ENCODE assay signal across 18 cellular contexts in genomic region chr3:150055332-150055731, GRCh38.
DNase-seq lines count a peak whose midpoint lies in the region; ATAC-seq and TF ChIP-seq lines count a peak whose summit lies in the region.
"Had no signal": no experiment of that assay in that cellular context is flagged by ENCODE, and none has a peak within 500 bp of the region (broad histone marks: within the 10 kb centered on the region; RNA-seq: fewer than 3 reads in every experiment).

No MANE protein-coding gene starts in this region.

- ATAC-seq in lung (ENCODE audit: insufficient read depth, low FRiP score) (no peak), GM21737 (IDR thresholded peaks at IDR 0.05; ENCODE audit: unreplicated experiment) (no peak), HG03280 (IDR thresholded peaks at IDR 0.05; ENCODE audit: unreplicated experiment) (no peak)
- ATAC-seq: Right ventricle myocardium inferior had no signal

- WGBS in lung, 2 donors = 87 to 93% methylated on average over 6 of the region's 6 CpGs
- WGBS in stomach, 5 donors = 63 to 85% (median 71%) methylated on average over 6 of the region's 6 CpGs

- no peak for TF ChIP-seq POLR2A in stomach (IDR thresholded peaks at IDR 0.05)

- no peak overlapping the region for H3K4me3 ChIP-seq in lung
- H3K4me3 ChIP-seq in stomach = no peak overlapping the region
- H3K4me3 ChIP-seq: BLaER1, SJSA1 had no signal

- H3K27ac ChIP-seq in lung (ENCODE audit: low read depth in 1 of 2, low read length in 1 of 2) = no peak overlapping the region
- H3K27ac ChIP-seq in stomach = no peak overlapping the region
- H3K27ac ChIP-seq: BLaER1, SJSA1 had no signal

- H3K36me3 ChIP-seq in lung (ENCODE audit: control insufficient read depth in 2 of 2, insufficient read depth in 2 of 2, low read length in 2 of 2) = no peaks in the 10 kb centered on the region
- H3K36me3 ChIP-seq in stomach = no peaks in the 10 kb centered on the region
- H3K36me3 ChIP-seq: BLaER1, SJSA1 had no signal

- intact Hi-C loops in stomach (cut with DNase I; ENCODE audit: low total_unique reads) = no loop called here

- H3K27me3 ChIP-seq in lung (ENCODE audit: control insufficient read depth, insufficient read depth) = no peaks in the 10 kb centered on the region
- H3K27me3 ChIP-seq in stomach = no peaks in the 10 kb centered on the region
- H3K27me3 ChIP-seq: BLaER1, SJSA1 had no signal

- TF ChIP-seq CTCF in lung (IDR thresholded peaks at IDR 0.05; ENCODE audit: control extremely low read depth, extremely low read depth) (no peak), stomach (IDR thresholded peaks at IDR 0.05) (no peak)

- H3K4me1 ChIP-seq in lung (ENCODE audit: control insufficient read depth in 2 of 2, insufficient read depth in 2 of 2, low read length in 2 of 2) (no peaks in the 10 kb centered on the region), stomach (no peaks in the 10 kb centered on the region)
- H3K4me1 ChIP-seq: SJSA1 had no signal

- no peak for TF ChIP-seq EP300 in stomach (IDR thresholded peaks at IDR 0.05)

- DNase-seq in DMS53 (lab: John Stamatoyannopoulos, UW) (peak; percentile 46), DMS53 treated with DMSO at 0.1 percent for 48 hours (lab: John Stamatoyannopoulos, UW; ENCODE audit: unreplicated experiment) (peak; percentile 3), NCI-H510A (lab: John Stamatoyannopoulos, UW) (peak; percentile 45), lung (ENCODE audit: low spot score) (peak; percentile 10), stomach (no peak)
- DNase-seq: CD4-positive, alpha-beta T cell; COR-L47; Karpas-422; MV-4-11; NCI-H1105 treated with DMSO at 0.1 percent for 48 hours; NCI-H1930; NCI-H774; T-helper 1 cell had no signal

- no peaks in the 10 kb centered on the region for H3K9me3 ChIP-seq in lung (ENCODE audit: control insufficient read depth in 2 of 2, insufficient read depth in 1 of 2, low read length in 1 of 2)
- no peaks in the 10 kb centered on the region for H3K9me3 ChIP-seq in stomach
- H3K9me3 ChIP-seq: BLaER1, SJSA1 had no signal
